In the genomic region with DNA sequence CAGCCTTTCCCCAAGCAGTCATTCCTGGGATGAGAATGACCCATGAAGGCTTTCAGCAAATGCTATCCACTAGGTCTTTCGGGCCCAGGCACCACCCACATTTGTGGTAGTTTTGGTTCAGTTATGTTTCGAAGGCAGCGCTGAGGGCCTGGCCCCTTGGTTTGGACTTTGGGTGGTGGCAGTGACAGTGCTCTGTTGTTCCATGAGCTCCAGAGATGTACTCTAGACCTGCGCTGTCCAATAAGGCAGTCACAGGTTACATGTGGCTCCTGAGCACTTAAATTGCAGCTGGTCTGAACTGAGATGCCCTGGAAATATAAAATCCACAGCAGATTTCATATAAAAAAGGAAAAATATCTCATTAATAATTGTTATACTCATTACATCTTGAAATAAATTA, we compare ENCODE assay signal across 12 cellular contexts.
"Had no signal": no experiment of that assay in that cellular context is flagged by ENCODE, and none has a peak within 500 bp of the region (broad histone marks: within the 10 kb centered on the region; RNA-seq: fewer than 3 reads in every experiment).

No MANE protein-coding gene starts in this region.

- H3K36me3 ChIP-seq: ascending aorta, cardiac muscle cell, WERI-Rb-1 had no signal

- H3K9me3 ChIP-seq: ascending aorta had no signal

- DNase-seq: activated CD4-positive, alpha-beta T cell treated with anti-CD3 and anti-CD28 coated beads for 1 hour; activated CD4-positive, CD25-positive, alpha-beta regulatory T cell; activated CD8-positive, alpha-beta memory T cell treated with anti-CD3 and anti-CD28 coated beads for 24 hours; activated CD8-positive, alpha-beta memory T cell treated with anti-CD3 and anti-CD28 coated beads, Interleukin-2, amount 10 ng/mL, durations not matched to agents 7 days and 5 days; activated CD8-positive, alpha-beta memory T cell treated with anti-CD3 and anti-CD28 coated beads, Interleukin-2, amount 50 U/mL, for 48 hours; activated effector memory CD4-positive, alpha-beta T cell treated with Interleukin-2 at 50 U/mL for 16 hours; activated gamma-delta T cell; activated naive CD8-positive, alpha-beta T cell treated with anti-CD3 and anti-CD28 coated beads, Interleukin-2, amount 10 ng/mL, durations not matched to agents 7 days and 5 days had no signal

- FAIRE-seq: bronchial epithelial cell had no signal

- H3K4me3 ChIP-seq: ascending aorta, cardiac muscle cell had no signal

- H3K27me3 ChIP-seq: ascending aorta had no signal

- H3K27ac ChIP-seq: ascending aorta, cardiac muscle cell, WERI-Rb-1 had no signal
